ENCODE assay signal across 32 cellular contexts in the genomic region with DNA sequence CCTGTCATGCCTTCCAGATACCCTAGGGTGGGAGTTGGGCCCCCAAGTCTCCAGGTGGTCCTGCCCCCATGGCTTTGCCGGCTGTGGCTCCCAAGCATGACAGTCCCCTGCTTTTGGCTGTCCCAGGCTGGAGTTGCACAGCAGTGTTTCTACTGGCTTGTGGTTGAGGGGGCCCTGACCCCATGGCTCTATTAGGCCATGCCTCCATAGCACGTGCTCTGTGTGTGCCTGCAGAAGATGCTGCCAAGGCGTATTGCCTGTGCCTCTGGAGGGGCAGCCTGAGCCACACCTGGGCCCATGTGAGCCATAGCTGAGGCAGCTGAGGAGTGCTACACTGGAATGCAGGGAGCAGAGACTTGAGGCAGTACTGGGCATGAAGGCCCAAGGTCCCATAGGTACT. TPM values are rescaled to one million over a fixed set of nuclear protein-coding genes. Genes with fewer than 3 reads are reported as not detected.
"Had no signal": no experiment of that assay in that cellular context is flagged by ENCODE, and none has a peak within 500 bp of the region (broad histone marks: within the 10 kb centered on the region; RNA-seq: fewer than 3 reads in every experiment).

No MANE protein-coding gene starts in this region.

- H3K4me1 ChIP-seq: esophagus muscularis mucosa, foreskin keratinocyte, gastrocnemius medialis had no signal

- DNase-seq: activated B cell treated with CpG ODN at 0.5 μM for 24 hours; activated CD4-positive, alpha-beta memory T cell treated with anti-CD3 and anti-CD28 coated beads for 36 hours; activated CD4-positive, alpha-beta T cell treated with anti-CD3 and anti-CD28 coated beads, Interleukin-2, amount 10 ng/mL, durations not matched to agents 24 days and 14 days; activated CD8-positive, alpha-beta memory T cell treated with anti-CD3 and anti-CD28 coated beads, Interleukin-2, amount 10 ng/mL, durations not matched to agents 7 days and 5 days; activated CD8-positive, alpha-beta memory T cell treated with anti-CD3 and anti-CD28 coated beads, Interleukin-2, amount 50 U/mL, for 4 hours; activated CD8-positive, alpha-beta T cell treated with anti-CD3 and anti-CD28 coated beads, Interleukin-2, amount 10 ng/mL, durations not matched to agents 7 days and 5 days; activated gamma-delta T cell treated with Interleukin-2 at 50 U/mL for 16 hours; activated naive CD4-positive, alpha-beta T cell treated with anti-CD3 and anti-CD28 coated beads, Interleukin-2, amount 50 U/mL, for 16 hours; activated naive CD4-positive, alpha-beta T cell treated with Interleukin-2 at 50 U/mL for 16 hours; activated T-cell treated with anti-CD3 and anti-CD28 coated beads, Interleukin-2, amount 50 U/mL, for 1 hour; activated T-cell treated with anti-CD3 and anti-CD28 coated beads, Interleukin-2, amount 50 U/mL, for 48 hours; amniotic stem cell; anterior cingulate cortex; brain microvascular endothelial cell; cortex of kidney; dermis blood vessel endothelial cell; effector CD4-positive, alpha-beta T cell; effector memory CD8-positive, alpha-beta T cell; erythroblast; foreskin keratinocyte; gastrocnemius medialis; glutamatergic neuron; T-helper 1 cell; T-helper 17 cell; T1000; WERI-Rb-1 had no signal

- H3K4me3 ChIP-seq: esophagus muscularis mucosa, gastrocnemius medialis had no signal

- H3K9me3 ChIP-seq: gastrocnemius medialis had no signal

- ATAC-seq: activated CD4-positive, CD25-positive, alpha-beta regulatory T cell treated with anti-CD3 and anti-CD28 coated beads, Interleukin-2, amount 50 U/mL, for 24 hours; activated CD8-positive, alpha-beta memory T cell treated with anti-CD3 and anti-CD28 coated beads, Interleukin-2, amount 10 ng/mL, durations not matched to agents 7 days and 5 days; activated CD8-positive, alpha-beta T cell treated with anti-CD3 and anti-CD28 coated beads, Interleukin-2, amount 10 ng/mL, durations not matched to agents 7 days and 5 days; effector memory CD8-positive, alpha-beta T cell; foreskin keratinocyte; gastrocnemius medialis; T-helper 17 cell had no signal

- H3K36me3 ChIP-seq: brain microvascular endothelial cell, esophagus muscularis mucosa, gastrocnemius medialis, WERI-Rb-1 had no signal

- H3K27me3 ChIP-seq: brain microvascular endothelial cell, esophagus muscularis mucosa, foreskin keratinocyte, gastrocnemius medialis had no signal

- FAIRE-seq: astrocyte, bronchial epithelial cell, colon had no signal

- H3K27ac ChIP-seq: brain microvascular endothelial cell, esophagus muscularis mucosa, foreskin keratinocyte, gastrocnemius medialis, WERI-Rb-1 had no signal

RNA-seq across cellular contexts. Expression of a gene that starts 49.9 kb away (rescaled TPM):
- total RNA-seq: astrocyte, bronchial epithelial cell, chondrocyte, dermis blood vessel endothelial cell, foreskin keratinocyte, gastrocnemius medialis had no signal
- polyA plus RNA-seq: foreskin keratinocyte had no signal

RNA-seq across cellular contexts. Expression of a gene that starts 50.0 kb away (rescaled TPM):
- total RNA-seq: astrocyte, bronchial epithelial cell, chondrocyte, dermis blood vessel endothelial cell, foreskin keratinocyte had no signal
- polyA plus RNA-seq: foreskin keratinocyte had no signal
